ENCODE assay signal across 13 cellular contexts in genomic region chr9:105242062-105242461, GRCh38. TPM values are rescaled to one million over a fixed set of nuclear protein-coding genes. Genes with fewer than 3 reads are reported as not detected.
DNase-seq lines count a peak whose midpoint lies in the region; ATAC-seq lines count a peak whose summit lies in the region.
"Had no signal": no experiment of that assay in that cellular context is flagged by ENCODE, and none has a peak within 500 bp of the region (broad histone marks: within the 10 kb centered on the region; RNA-seq: fewer than 3 reads in every experiment).

No MANE protein-coding gene starts in this region.

- peak overlapping the region in 3 of 5 donors; percentile 21 to 40 (median 25) for H3K4me3 Mint-ChIP-seq in immature natural killer cell
- peak overlapping the region in 2 of 10 donors; percentile 16 to 32 for H3K4me3 Mint-ChIP-seq in naive thymus-derived CD8-positive, alpha-beta T cell
- H3K4me3 Mint-ChIP-seq: activated naive CD4-positive, alpha-beta T cell treated with anti-CD3 and anti-CD28 coated beads, Interleukin-2, amount 10 ng/mL, durations not matched to agents 7 days and 5 days had no signal

- H3K4me1 ChIP-seq in HUES48 (ENCODE audit: control insufficient read depth, insufficient read depth, low read length), result peaks cover 43% of the 10 kb centered on the region
- H3K4me1 ChIP-seq in subcutaneous abdominal adipose tissue (ENCODE audit: control insufficient read depth in 5 of 5, insufficient read depth in 5 of 5, low read length in 5 of 5), result peaks cover 0 to 46% (median 43%) of the 10 kb centered on the region in 5 donors

- peaks cover 0 to 2% (median 0%) of the 10 kb centered on the region in 6 donors for H3K9me3 Mint-ChIP-seq in immature natural killer cell
- no peaks in the 10 kb centered on the region for H3K9me3 Mint-ChIP-seq in naive thymus-derived CD8-positive, alpha-beta T cell
- H3K9me3 Mint-ChIP-seq: activated naive CD4-positive, alpha-beta T cell treated with anti-CD3 and anti-CD28 coated beads, Interleukin-2, amount 10 ng/mL, durations not matched to agents 7 days and 5 days had no signal

- DNase-seq in immature natural killer cell, result no peak
- DNase-seq in naive thymus-derived CD8-positive, alpha-beta T cell, result no peak
- DNase-seq in NCI-H187 treated with DMSO at 0.1 percent for 48 hours (lab: John Stamatoyannopoulos, UW), result no peak
- DNase-seq: activated naive CD4-positive, alpha-beta T cell treated with anti-CD3 and anti-CD28 coated beads, Interleukin-2, amount 10 ng/mL, durations not matched to agents 7 days and 5 days; NCI-H2171; stimulated activated naive CD4-positive, alpha-beta T cell treated with Interleukin-2 at 50 U/mL for 16 hours had no signal

- no peaks in the 10 kb centered on the region for H3K27me3 ChIP-seq in HUES48 (ENCODE audit: control insufficient read depth, insufficient read depth, low read length)
- H3K27me3 ChIP-seq in subcutaneous abdominal adipose tissue (ENCODE audit: control insufficient read depth in 5 of 5, insufficient read depth in 4 of 5, low read length in 5 of 5), result no peaks in the 10 kb centered on the region

- H3K9me3 ChIP-seq in HUES48 (ENCODE audit: control insufficient read depth, insufficient read depth, low read length) (no peaks in the 10 kb centered on the region), subcutaneous abdominal adipose tissue (ENCODE audit: control insufficient read depth in 5 of 5, low read length in 5 of 5) (peaks cover 0 to 2% (median 0%) of the 10 kb centered on the region in 5 donors)

- H3K36me3 ChIP-seq in HUES48 (ENCODE audit: control insufficient read depth, insufficient read depth, low read length) (no peaks in the 10 kb centered on the region), subcutaneous abdominal adipose tissue (ENCODE audit: control insufficient read depth in 5 of 5, insufficient read depth in 5 of 5, low read length in 5 of 5) (no peaks in the 10 kb centered on the region)

- H3K27ac Mint-ChIP-seq in immature natural killer cell, result no peak overlapping the region
- no peak overlapping the region for H3K27ac Mint-ChIP-seq in naive thymus-derived CD8-positive, alpha-beta T cell
- H3K27ac Mint-ChIP-seq: activated naive CD4-positive, alpha-beta T cell treated with anti-CD3 and anti-CD28 coated beads, Interleukin-2, amount 10 ng/mL, durations not matched to agents 7 days and 5 days had no signal

- no peak overlapping the region; the same call in 1 of the 2 replicates for H3K9ac ChIP-seq in HUES48 (ENCODE audit: low read depth, low read length)
- H3K9ac ChIP-seq in subcutaneous abdominal adipose tissue (ENCODE audit: low read length in 5 of 5), result no peak overlapping the region

- peaks cover 1 to 12% (median 3%) of the 10 kb centered on the region in 3 donors for H3K27me3 Mint-ChIP-seq in immature natural killer cell (ENCODE audit: low read depth in 3 of 3)
- H3K27me3 Mint-ChIP-seq in naive thymus-derived CD8-positive, alpha-beta T cell, result peaks cover 12 to 27% (median 14%) of the 10 kb centered on the region in 5 donors

- no peaks in the 10 kb centered on the region for H3K36me3 Mint-ChIP-seq in immature natural killer cell
- no peaks in the 10 kb centered on the region for H3K36me3 Mint-ChIP-seq in naive thymus-derived CD8-positive, alpha-beta T cell
- H3K36me3 Mint-ChIP-seq: activated naive CD4-positive, alpha-beta T cell treated with anti-CD3 and anti-CD28 coated beads, Interleukin-2, amount 10 ng/mL, durations not matched to agents 7 days and 5 days had no signal

- H3K4me1 Mint-ChIP-seq in immature natural killer cell, result peaks cover 23 to 38% of the 10 kb centered on the region in 2 donors
- H3K4me1 Mint-ChIP-seq in naive thymus-derived CD8-positive, alpha-beta T cell, result peaks cover 12 to 35% (median 26%) of the 10 kb centered on the region in 4 donors

- no peak for ATAC-seq in naive thymus-derived CD8-positive, alpha-beta T cell
- no peak for ATAC-seq in HG03159 (IDR thresholded peaks at IDR 0.05; ENCODE audit: unreplicated experiment)
- no peak for ATAC-seq in HG02571 (IDR thresholded peaks at IDR 0.05; ENCODE audit: unreplicated experiment)
- ATAC-seq: esophagus mucosa had no signal

- H3K27ac ChIP-seq in HUES48 (ENCODE audit: low read depth, low read length) (peak overlapping the region; percentile 73), angular gyrus (ENCODE audit: low read depth, low read length) (peak overlapping the region; percentile 56), subcutaneous abdominal adipose tissue (ENCODE audit: low read depth, low read length) (no peak overlapping the region)
- H3K27ac ChIP-seq: SK-N-MC had no signal

- POLR2A ChIA-PET in naive thymus-derived CD8-positive, alpha-beta T cell (lab: Charles Lee), result no interaction called here

- H3K4me3 ChIP-seq in HUES48 (ENCODE audit: low read depth, low read length) (peak overlapping the region; percentile 37), subcutaneous abdominal adipose tissue (ENCODE audit: low read depth in 1 of 5, low read length in 5 of 5) (peak overlapping the region in 3 of 5 donors; percentile 28 to 37 (median 37))
- H3K4me3 ChIP-seq: SK-N-MC had no signal

RNA-seq across cellular contexts. Expression of gene SLC44A1, which starts 2.4 kb away (rescaled TPM):
- polyA plus RNA-seq in immature natural killer cell, result 10 to 100 TPM; 13.1 to 30.9 (median 25.0) TPM
- total RNA-seq in naive thymus-derived CD8-positive, alpha-beta T cell, result 1 to 10 TPM; 8.2 to 9.4 TPM
- polyA plus RNA-seq in naive thymus-derived CD8-positive, alpha-beta T cell, result 10 to 100 TPM; 12.2 to 16.8 (median 14.3) TPM
